ENCODE assay signal across 32 cellular contexts in the genomic region with DNA sequence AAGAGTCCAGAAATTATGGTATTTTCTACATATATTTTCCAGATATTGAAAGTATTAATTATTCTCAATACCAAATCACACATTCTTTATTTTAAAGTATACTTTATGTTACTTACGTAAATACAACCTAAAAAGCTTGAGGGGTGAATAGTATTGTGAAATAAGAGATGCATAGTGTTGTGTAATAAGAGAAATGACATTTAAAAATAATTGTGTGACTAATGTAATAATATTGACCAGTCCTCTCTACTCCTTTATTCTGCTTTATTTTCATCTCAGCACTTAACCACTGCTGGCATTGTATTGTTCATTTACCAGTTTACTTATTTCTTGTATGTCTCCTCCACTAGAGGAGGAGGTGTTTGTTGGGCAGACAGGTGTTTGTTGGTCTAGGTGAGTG.
"Had no signal": no experiment of that assay in that cellular context is flagged by ENCODE, and none has a peak within 500 bp of the region (broad histone marks: within the 10 kb centered on the region; RNA-seq: fewer than 3 reads in every experiment).

No MANE protein-coding gene starts in this region.

- H3K27me3 Mint-ChIP-seq: natural killer cell treated with Interleukin-12 subunit alpha and Interleukin-12 subunit beta and Interleukin-15 and Interleukin-18, amount 100 ng/mL, for 72 hours; stimulated activated naive CD8-positive, alpha-beta T cell treated with anti-CD3 and anti-CD28 coated beads, Interleukin-15, Interleukin-2, amounts not matched to agents 100 ng/mL and 50 ng/mL, for 24 hours had no signal

- H3K27ac ChIP-seq: adrenal gland, body of pancreas, cardiac muscle cell, colonic mucosa, left ventricle myocardium inferior, skin epidermis, thoracic aorta, VCaP had no signal

- H3K9me3 ChIP-seq: adrenal gland, body of pancreas, colonic mucosa, left ventricle myocardium inferior, mucosa of descending colon, thoracic aorta had no signal

- DNase-seq: activated CD4-positive, alpha-beta T cell treated with anti-CD3 and anti-CD28 coated beads for 4 hours; activated CD4-positive, alpha-beta T cell treated with anti-CD3 and anti-CD28 coated beads, Interleukin-2, amount 50 U/mL, for 4 hours; activated effector memory CD4-positive, alpha-beta T cell treated with Interleukin-2 at 50 U/mL for 16 hours; activated naive CD4-positive, alpha-beta T cell treated with Interleukin-2 at 50 U/mL for 16 hours; activated T-cell treated with anti-CD3 and anti-CD28 coated beads for 4 hours; adrenal gland; aorta; body of pancreas; cerebellar nuclear complex; colonic mucosa; effector CD8-positive, alpha-beta T cell; glutamatergic neuron; left ventricle myocardium inferior; mesendoderm; mucosa of descending colon; posterior cingulate gyrus; stimulated activated CD4-positive, alpha-beta T cell treated with anti-CD3 and anti-CD28 coated beads, Interleukin-12 subunit alpha, Interleukin-12 subunit beta, amount 100 ng/mL, for 4 hours; stimulated activated CD4-positive, alpha-beta T cell treated with anti-CD3 and anti-CD28 coated beads, Interleukin-4, amount 100 ng/mL, for 1 hour; T-helper 9 cell; trophoblast cell had no signal

- H3K4me1 ChIP-seq: adrenal gland, body of pancreas, colonic mucosa had no signal

- H3K36me3 ChIP-seq: adrenal gland, cardiac muscle cell, colonic mucosa, left ventricle myocardium inferior, thoracic aorta had no signal

- ATAC-seq: body of pancreas; mucosa of descending colon; natural killer cell treated with Interleukin-12 subunit alpha and Interleukin-12 subunit beta and Interleukin-15 and Interleukin-18, amount 100 ng/mL, for 72 hours; sciatic nerve had no signal

- H3K27me3 ChIP-seq: adrenal gland, body of pancreas, cardiac muscle cell, colonic mucosa had no signal

- H3K9me3 Mint-ChIP-seq: natural killer cell treated with Interleukin-12 subunit alpha and Interleukin-12 subunit beta and Interleukin-15 and Interleukin-18, amount 100 ng/mL, for 72 hours; stimulated activated naive CD8-positive, alpha-beta T cell treated with anti-CD3 and anti-CD28 coated beads, Interleukin-15, Interleukin-2, amounts not matched to agents 100 ng/mL and 50 ng/mL, for 24 hours had no signal

- H3K4me3 Mint-ChIP-seq: activated naive CD8-positive, alpha-beta T cell; natural killer cell treated with Interleukin-12 subunit alpha and Interleukin-12 subunit beta and Interleukin-15 and Interleukin-18, amount 100 ng/mL, for 72 hours; stimulated activated naive CD8-positive, alpha-beta T cell treated with anti-CD3 and anti-CD28 coated beads, Interleukin-15, Interleukin-2, amounts not matched to agents 100 ng/mL and 50 ng/mL, for 24 hours had no signal

- H3K27ac Mint-ChIP-seq: activated naive CD8-positive, alpha-beta T cell; natural killer cell treated with Interleukin-12 subunit alpha and Interleukin-12 subunit beta and Interleukin-15 and Interleukin-18, amount 100 ng/mL, for 72 hours; stimulated activated naive CD8-positive, alpha-beta T cell treated with anti-CD3 and anti-CD28 coated beads, Interleukin-15, Interleukin-2, amounts not matched to agents 100 ng/mL and 50 ng/mL, for 24 hours had no signal

- H3K4me3 ChIP-seq: adrenal gland, body of pancreas, cardiac muscle cell, colonic mucosa, left ventricle myocardium inferior, lung, mucosa of descending colon, skin epidermis, thoracic aorta had no signal

- FAIRE-seq: islet of Langerhans, TTC549, urothelium cell line had no signal

- H3K36me3 Mint-ChIP-seq: activated naive CD8-positive, alpha-beta T cell; natural killer cell treated with Interleukin-12 subunit alpha and Interleukin-12 subunit beta and Interleukin-15 and Interleukin-18, amount 100 ng/mL, for 72 hours had no signal
